Comparison of ENCODE assay signal across 8 cellular contexts in genomic region chr22:18091916-18092526, GRCh38. TPM values are rescaled to one million over a fixed set of nuclear protein-coding genes. Genes with fewer than 3 reads are reported as not detected.
DNase-seq lines count a peak whose midpoint lies in the region; ATAC-seq and TF ChIP-seq lines count a peak whose summit lies in the region.

No MANE protein-coding gene starts in this region.

- H3K36me3 ChIP-seq in breast epithelium (no peaks in the 10 kb centered on the region), upper lobe of right lung (peaks cover 26% of the 10 kb centered on the region)

- no peak for TF ChIP-seq POLR2A in breast epithelium (IDR thresholded peaks at IDR 0.05)
- TF ChIP-seq POLR2A in lower leg skin (IDR thresholded peaks at IDR 0.05) = no peak

- H3K9me3 ChIP-seq in breast epithelium (no peaks in the 10 kb centered on the region), upper lobe of right lung (no peaks in the 10 kb centered on the region)

- ATAC-seq in upper lobe of right lung (peak; percentile 69), HG02981 (IDR thresholded peaks at IDR 0.05; ENCODE audit: unreplicated experiment) (no peak), HG03342 (IDR thresholded peaks at IDR 0.05; ENCODE audit: unreplicated experiment) (no peak)

- H3K4me1 ChIP-seq in breast epithelium (no peaks in the 10 kb centered on the region), upper lobe of right lung (no peaks in the 10 kb centered on the region)

- intact Hi-C loops in breast epithelium (cut with DNase I; ENCODE audit: low total_unique reads) (no loop called here), lower leg skin (cut with DNase I; ENCODE audit: low total_unique reads) (no loop called here), upper lobe of right lung (cut with DNase I) (no loop called here)

- no peaks in the 10 kb centered on the region for H3K27me3 ChIP-seq in breast epithelium
- H3K27me3 ChIP-seq in upper lobe of right lung = no peaks in the 10 kb centered on the region

- TF ChIP-seq CTCF in breast epithelium (IDR thresholded peaks at IDR 0.05) (no peak), lower leg skin (IDR thresholded peaks at IDR 0.05) (no peak), upper lobe of right lung (IDR thresholded peaks at IDR 0.05) (peak; percentile 17)

- WGBS in lower leg skin, 2 donors = 23 to 26% methylated on average over 22 of the region's 22 CpGs

- DNase-seq in AG08395 (ENCODE audit: low spot score) = peak; percentile 57
- DNase-seq in MV-4-11 (lab: John Stamatoyannopoulos, UW) = peak; percentile 57
- peak; percentile 72 to 77 for DNase-seq in breast epithelium (ENCODE audit: low spot score in 2 of 2)
- DNase-seq in lower leg skin (ENCODE audit: low spot score in 2 of 2) = peak; percentile 40 to 93
- DNase-seq in upper lobe of right lung = no peak
- DNase-seq in NCI-H2171 (lab: John Stamatoyannopoulos, UW) = no peak

- peak overlapping the region; percentile 88 to 91 for H3K27ac ChIP-seq in breast epithelium
- peak overlapping the region; percentile 85 for H3K27ac ChIP-seq in upper lobe of right lung

- H3K4me3 ChIP-seq in breast epithelium = peak overlapping the region; percentile 35 to 57 (median 43)
- H3K4me3 ChIP-seq in lower leg skin (ENCODE audit: low read depth, poor library complexity, severe bottlenecking) = no peak overlapping the region
- H3K4me3 ChIP-seq in upper lobe of right lung = peak overlapping the region; percentile 36

RNA-seq across cellular contexts. Expression of gene PEX26, which starts 14.2 kb away (rescaled TPM):
- 10 to 100 TPM; 18.7 to 22.2 (median 19.2) TPM for total RNA-seq in breast epithelium
- total RNA-seq in lower leg skin = 10 to 100 TPM; 23.1 to 31.0 (median 24.8) TPM
- total RNA-seq in upper lobe of right lung = 35.5 TPM

RNA-seq across cellular contexts. Expression of gene TUBA8, which starts 18.6 kb away (rescaled TPM):
- total RNA-seq in breast epithelium (10 to 100 TPM in 1 of 3 donors, 1 to 10 TPM in 2; 1.6 to 14.7 (median 2.9) TPM), lower leg skin (1 to 10 TPM; 1.5 to 4.7 (median 2.9) TPM), upper lobe of right lung (1.7 TPM)

RNA-seq across cellular contexts. Expression of gene USP18, which starts 57.9 kb away (rescaled TPM):
- total RNA-seq in breast epithelium = 10 to 100 TPM in 2 of 3 donors, 1 to 10 TPM in 1; 5.9 to 49.9 (median 11.1) TPM
- total RNA-seq in lower leg skin = 1 to 10 TPM in 3 of 4 donors, under 1 TPM in 1; 0.76 to 7.8 (median 3.2) TPM
- 11.1 TPM for total RNA-seq in upper lobe of right lung

Comparison
In these comparisons a context has a peak if more than half of its experiments do, and no peak if none do; other contexts are left out.
1. DNase-seq: peak in AG08395 (single experiment), MV-4-11 (single experiment), breast epithelium (2 of 2) and lower leg skin (2 of 2); none in upper lobe of right lung (single experiment) and NCI-H2171 (single experiment).